Comparison of ENCODE assay signal across 19 cellular contexts in genomic region chr22:26053737-26054316, GRCh38.
DNase-seq lines count a peak whose midpoint lies in the region; ATAC-seq and TF ChIP-seq lines count a peak whose summit lies in the region.
"Had no signal": no experiment of that assay in that cellular context is flagged by ENCODE, and none has a peak within 500 bp of the region (broad histone marks: within the 10 kb centered on the region; RNA-seq: fewer than 3 reads in every experiment).

No MANE protein-coding gene starts in this region.

- no peaks in the 10 kb centered on the region for H3K9me2 ChIP-seq in Karpas-422 (replicated peaks; ENCODE audit: insufficient read depth, low read length)

- H3K27me3 ChIP-seq in Karpas-422 (ENCODE audit: low read length) (no peaks in the 10 kb centered on the region), neural progenitor cell (no peaks in the 10 kb centered on the region)
- H3K27me3 ChIP-seq: BE2C had no signal

- H3K9me3 Mint-ChIP-seq in WTC11 (peaks cover 5% of the 10 kb centered on the region; the same call in 1 of the 2 replicates), neural progenitor cell (peaks cover 2% of the 10 kb centered on the region)
- peaks cover 0 to 4% (median 0%) of the 10 kb centered on the region in 9 donors for H3K9me3 Mint-ChIP-seq in naive thymus-derived CD8-positive, alpha-beta T cell
- H3K9me3 Mint-ChIP-seq: CD8-positive, alpha-beta T cell had no signal

- H3K79me2 ChIP-seq in Karpas-422 (ENCODE audit: low read length) (no peaks in the 10 kb centered on the region), neural progenitor cell (ENCODE audit: low read depth) (no peaks in the 10 kb centered on the region)

- no peak overlapping the region for H3K4me2 ChIP-seq in Karpas-422 (ENCODE audit: low read depth, low read length, poor library complexity, severe bottlenecking)
- peak overlapping the region; percentile 76 for H3K4me2 ChIP-seq in neural progenitor cell

- H3K27me3 Mint-ChIP-seq in WTC11 (ENCODE audit: low read depth): no peaks in the 10 kb centered on the region
- peaks cover 7% of the 10 kb centered on the region for H3K27me3 Mint-ChIP-seq in neural progenitor cell (ENCODE audit: insufficient read depth, low read depth)
- H3K27me3 Mint-ChIP-seq in naive thymus-derived CD8-positive, alpha-beta T cell: peaks cover 26 to 68% (median 43%) of the 10 kb centered on the region in 5 donors

- POLR2A ChIA-PET in WTC11 (lab: Charles Lee): no interaction called here
- POLR2A ChIA-PET in naive thymus-derived CD8-positive, alpha-beta T cell (lab: Charles Lee): no interaction called here

- ATAC-seq in WTC11 (peak; percentile 78), HG03354 (IDR thresholded peaks at IDR 0.05; ENCODE audit: poor library complexity, severe bottlenecking, unreplicated experiment) (no peak), HG02840 (IDR thresholded peaks at IDR 0.05; ENCODE audit: low FRiP score, unreplicated experiment) (no peak)
- no peak for ATAC-seq in naive thymus-derived CD8-positive, alpha-beta T cell
- ATAC-seq: CD8-positive, alpha-beta T cell; PC-3 had no signal

- H2AFZ ChIP-seq in Karpas-422 (ENCODE audit: low read length) (no peak overlapping the region), neural progenitor cell (replicated peaks) (no peak overlapping the region)
- H2AFZ ChIP-seq: GM23248 had no signal

- H3K4me1 ChIP-seq in Karpas-422 (ENCODE audit: low read length): peaks cover 32% of the 10 kb centered on the region
- peaks cover 50% of the 10 kb centered on the region for H3K4me1 ChIP-seq in neural progenitor cell

- TF ChIP-seq CTCF in WTC11 (IDR thresholded peaks at IDR 0.05) (no peak), neural progenitor cell (IDR thresholded peaks at IDR 0.05) (no peak)

- H3F3A ChIP-seq in neural progenitor cell (ENCODE audit: low read depth): peaks cover 31% of the 10 kb centered on the region

- peaks cover 27% of the 10 kb centered on the region for H3K4me1 Mint-ChIP-seq in WTC11
- peaks cover 49% of the 10 kb centered on the region for H3K4me1 Mint-ChIP-seq in neural progenitor cell
- H3K4me1 Mint-ChIP-seq in naive thymus-derived CD8-positive, alpha-beta T cell: no peaks in the 10 kb centered on the region

- no peak overlapping the region for H3K4me3 ChIP-seq in Karpas-422 (ENCODE audit: low read length)
- H3K4me3 ChIP-seq in neural progenitor cell: no peak overlapping the region
- H3K4me3 ChIP-seq: GM23248 had no signal

- CTCF ChIA-PET in WTC11 (lab: Charles Lee): interaction anchor here (0.8 to 2.0 kb wide), 7 partner anchors 12 to 311 kb away, joined by 3 to 9 read pairs (median 5); partner anchors contain the start of gene SEZ6L

- H3K27ac Mint-ChIP-seq in WTC11: peak overlapping the region; percentile 21
- H3K27ac Mint-ChIP-seq in neural progenitor cell: peak overlapping the region; percentile 80
- no peak overlapping the region for H3K27ac Mint-ChIP-seq in naive thymus-derived CD8-positive, alpha-beta T cell
- H3K27ac Mint-ChIP-seq: CD8-positive, alpha-beta T cell had no signal

- H3K9me3 ChIP-seq in Karpas-422 (ENCODE audit: low read length): no peaks in the 10 kb centered on the region
- H3K9me3 ChIP-seq in neural progenitor cell (ENCODE audit: low read depth): no peaks in the 10 kb centered on the region
- H3K9me3 ChIP-seq: BE2C had no signal

- H3K36me3 ChIP-seq in Karpas-422 (ENCODE audit: insufficient read depth, low read length) (no peaks in the 10 kb centered on the region), neural progenitor cell (no peaks in the 10 kb centered on the region)
- H3K36me3 ChIP-seq: BE2C had no signal

- H3K36me3 Mint-ChIP-seq in WTC11 (no peaks in the 10 kb centered on the region), neural progenitor cell (no peaks in the 10 kb centered on the region)
- no peaks in the 10 kb centered on the region for H3K36me3 Mint-ChIP-seq in naive thymus-derived CD8-positive, alpha-beta T cell
- H3K36me3 Mint-ChIP-seq: CD8-positive, alpha-beta T cell had no signal

- H3K9ac ChIP-seq in Karpas-422 (ENCODE audit: low read length) (no peak overlapping the region), neural progenitor cell (no peak overlapping the region)
- H3K9ac ChIP-seq: GM23248 had no signal

- H3K4me3 Mint-ChIP-seq in WTC11 (no peak overlapping the region), neural progenitor cell (no peak overlapping the region)
- H3K4me3 Mint-ChIP-seq in naive thymus-derived CD8-positive, alpha-beta T cell: no peak overlapping the region
- H3K4me3 Mint-ChIP-seq: CD8-positive, alpha-beta T cell had no signal

- no peak overlapping the region for H3K27ac ChIP-seq in Karpas-422 (ENCODE audit: low read length)
- H3K27ac ChIP-seq in neural progenitor cell: peak overlapping the region; percentile 89
- H3K27ac ChIP-seq: 22Rv1, GM23248, RWPE1 had no signal

- H4K20me1 ChIP-seq in Karpas-422 (ENCODE audit: insufficient read depth, low read depth, low read length) (no peaks in the 10 kb centered on the region), neural progenitor cell (ENCODE audit: low read depth) (no peaks in the 10 kb centered on the region)

- DNase-seq in NCI-H1417 (lab: John Stamatoyannopoulos, UW) (peak in 2 of 3 experiments; percentile 4 to 32), NCI-H1417 treated with DMSO at 0.1 percent for 48 hours (lab: John Stamatoyannopoulos, UW) (no peak), Karpas-422 (peak; percentile 50), WTC11 (ENCODE audit: low spot score) (no peak), neural progenitor cell (ENCODE audit: low spot score) (peak; percentile 26)
- no peak for DNase-seq in naive thymus-derived CD8-positive, alpha-beta T cell
- DNase-seq: BE2C; CD8-positive, alpha-beta T cell; GM23248; IMR-90; Kasumi-1; MM.1S; NCI-H1930; NCI-H510A treated with DMSO at 0.1 percent for 48 hours; PC-3 had no signal

TF ChIP-seq in WTC11, 78 proteins besides CTCF, POLR2A, EP300 and RAD21:
- no peak for TF ChIP-seq ZNF219 (CRISPR knock-in tag; IDR thresholded peaks at IDR 0.05; ENCODE audit: borderline replicate concordance)
- no peak for TF ChIP-seq PRRX2 (CRISPR knock-in tag; IDR thresholded peaks at IDR 0.05)
- TF ChIP-seq GABPB1 (CRISPR knock-in tag; IDR thresholded peaks at IDR 0.05): no peak
- TF ChIP-seq, protein P1, sequence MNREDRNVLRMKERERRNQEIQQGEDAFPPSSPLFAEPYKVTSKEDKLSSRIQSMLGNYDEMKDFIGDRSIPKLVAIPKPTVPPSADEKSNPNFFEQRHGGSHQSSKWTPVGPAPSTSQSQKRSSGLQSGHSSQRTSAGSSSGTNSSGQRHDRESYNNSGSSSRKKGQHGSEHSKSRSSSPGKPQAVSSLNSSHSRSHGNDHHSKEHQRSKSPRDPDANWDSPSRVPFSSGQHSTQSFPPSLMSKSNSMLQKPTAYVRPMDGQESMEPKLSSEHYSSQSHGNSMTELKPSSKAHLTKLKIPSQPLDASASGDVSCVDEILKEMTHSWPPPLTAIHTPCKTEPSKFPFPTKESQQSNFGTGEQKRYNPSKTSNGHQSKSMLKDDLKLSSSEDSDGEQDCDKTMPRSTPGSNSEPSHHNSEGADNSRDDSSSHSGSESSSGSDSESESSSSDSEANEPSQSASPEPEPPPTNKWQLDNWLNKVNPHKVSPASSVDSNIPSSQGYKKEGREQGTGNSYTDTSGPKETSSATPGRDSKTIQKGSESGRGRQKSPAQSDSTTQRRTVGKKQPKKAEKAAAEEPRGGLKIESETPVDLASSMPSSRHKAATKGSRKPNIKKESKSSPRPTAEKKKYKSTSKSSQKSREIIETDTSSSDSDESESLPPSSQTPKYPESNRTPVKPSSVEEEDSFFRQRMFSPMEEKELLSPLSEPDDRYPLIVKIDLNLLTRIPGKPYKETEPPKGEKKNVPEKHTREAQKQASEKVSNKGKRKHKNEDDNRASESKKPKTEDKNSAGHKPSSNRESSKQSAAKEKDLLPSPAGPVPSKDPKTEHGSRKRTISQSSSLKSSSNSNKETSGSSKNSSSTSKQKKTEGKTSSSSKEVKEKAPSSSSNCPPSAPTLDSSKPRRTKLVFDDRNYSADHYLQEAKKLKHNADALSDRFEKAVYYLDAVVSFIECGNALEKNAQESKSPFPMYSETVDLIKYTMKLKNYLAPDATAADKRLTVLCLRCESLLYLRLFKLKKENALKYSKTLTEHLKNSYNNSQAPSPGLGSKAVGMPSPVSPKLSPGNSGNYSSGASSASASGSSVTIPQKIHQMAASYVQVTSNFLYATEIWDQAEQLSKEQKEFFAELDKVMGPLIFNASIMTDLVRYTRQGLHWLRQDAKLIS (CRISPR knock-in tag; IDR thresholded peaks at IDR 0.05; ENCODE audit: borderline replicate concordance): no peak
- no peak for TF ChIP-seq TEAD4 (CRISPR knock-in tag; IDR thresholded peaks at IDR 0.05)
- no peak for TF ChIP-seq CREB1 (CRISPR knock-in tag; IDR thresholded peaks at IDR 0.05)
- TF ChIP-seq, protein P2, sequence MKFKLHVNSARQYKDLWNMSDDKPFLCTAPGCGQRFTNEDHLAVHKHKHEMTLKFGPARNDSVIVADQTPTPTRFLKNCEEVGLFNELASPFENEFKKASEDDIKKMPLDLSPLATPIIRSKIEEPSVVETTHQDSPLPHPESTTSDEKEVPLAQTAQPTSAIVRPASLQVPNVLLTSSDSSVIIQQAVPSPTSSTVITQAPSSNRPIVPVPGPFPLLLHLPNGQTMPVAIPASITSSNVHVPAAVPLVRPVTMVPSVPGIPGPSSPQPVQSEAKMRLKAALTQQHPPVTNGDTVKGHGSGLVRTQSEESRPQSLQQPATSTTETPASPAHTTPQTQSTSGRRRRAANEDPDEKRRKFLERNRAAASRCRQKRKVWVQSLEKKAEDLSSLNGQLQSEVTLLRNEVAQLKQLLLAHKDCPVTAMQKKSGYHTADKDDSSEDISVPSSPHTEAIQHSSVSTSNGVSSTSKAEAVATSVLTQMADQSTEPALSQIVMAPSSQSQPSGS (CRISPR knock-in tag; IDR thresholded peaks at IDR 0.05; ENCODE audit: borderline replicate concordance, low read depth): no peak
- no peak for TF ChIP-seq NR1H2 (CRISPR knock-in tag; IDR thresholded peaks at IDR 0.05)

Comparison
In these comparisons a context has a peak if more than half of its experiments do, and no peak if none do; other contexts are left out.
1. DNase-seq: peak in NCI-H1417 (2 of 3), Karpas-422 (single experiment) and neural progenitor cell (single experiment); none in NCI-H1417 treated with DMSO at 0.1 percent for 48 hours (single experiment), WTC11 (single experiment) and naive thymus-derived CD8-positive, alpha-beta T cell (0 of 10).
2. H3K27ac Mint-ChIP-seq: peak in WTC11 (single experiment) and neural progenitor cell (single experiment); none in naive thymus-derived CD8-positive, alpha-beta T cell (0 of 10).